Comparison of ENCODE assay signal across 1 cellular context in genomic region chr1:6359568-6360496, GRCh38.
TF ChIP-seq lines count a peak whose summit lies in the region.

No MANE protein-coding gene starts in this region.

TF ChIP-seq in K562, 482 proteins besides CTCF, POLR2A, EP300 and RAD21 (continued from another document and continues in another):
- TF ChIP-seq ZBTB11 (CRISPR knock-in tag; IDR thresholded peaks at IDR 0.05) (peak in 1 of 3 experiments; percentile 59; a peak in 1 of 6 replicates), ETV6 (IDR thresholded peaks at IDR 0.05; ENCODE audit: borderline replicate concordance in 1 of 2, low read depth in 2 of 2, low read length in 1 of 2) (no peak), ETV6 (CRISPR knock-in tag; IDR thresholded peaks at IDR 0.05; ENCODE audit: borderline replicate concordance) (no peak), MYNN (IDR thresholded peaks at IDR 0.05) (peak; percentile 62; the same call in 1 of the 2 replicates), MYNN (CRISPR knock-in tag; IDR thresholded peaks at IDR 0.05) (no peak), SAFB2 (IDR thresholded peaks at IDR 0.05; ENCODE audit: borderline replicate concordance, low read depth, low read length, severe bottlenecking) (no peak), POLR2AphosphoS2 (IDR thresholded peaks at IDR 0.05; ENCODE audit: low read length) (no peak), PTTG1 (tag; IDR thresholded peaks at IDR 0.05; ENCODE audit: low read depth) (no peak), HNRNPUL1 (IDR thresholded peaks at IDR 0.05; ENCODE audit: low read length) (no peak), HNRNPH1 (optimal IDR thresholded peaks at IDR 0.05; ENCODE audit: low read depth, low read length) (no peak), ZNF668 (CRISPR knock-in tag; IDR thresholded peaks at IDR 0.05) (no peak), KLF13 (tag; IDR thresholded peaks at IDR 0.05; ENCODE audit: borderline replicate concordance, low read depth) (no peak), ZNF740 (CRISPR knock-in tag; IDR thresholded peaks at IDR 0.05) (no peak), ZNF740 (tag; IDR thresholded peaks at IDR 0.05) (no peak), RCOR1 (IDR thresholded peaks at IDR 0.05; ENCODE audit: borderline replicate concordance in 1 of 2, low read depth in 2 of 2, low read length in 2 of 2) (0 out of 4 replicates have a peak, but pooled peaks of 1 of the 2 experiments have one; percentile 8), TFAP4 (CRISPR knock-in tag; IDR thresholded peaks at IDR 0.05; ENCODE audit: borderline replicate concordance) (peak; percentile 89), EGR1 (conservative IDR thresholded peaks at IDR 0.05) (no peak), ZNF407 (IDR thresholded peaks at IDR 0.05; ENCODE audit: low read depth) (no peak), GTF2E2 (tag; IDR thresholded peaks at IDR 0.05) (no peak), MITF (IDR thresholded peaks at IDR 0.05) (no peak), ZNF696 (CRISPR knock-in tag; conservative IDR thresholded peaks at IDR 0.05) (no peak), ELF1 (tag; IDR thresholded peaks at IDR 0.05) (no peak), ETV5 (CRISPR knock-in tag; IDR thresholded peaks at IDR 0.05; ENCODE audit: low read depth) (0 out of 2 replicates have a peak, but pooled peaks have one; percentile 48), CREM (IDR thresholded peaks at IDR 0.05; ENCODE audit: low read depth) (no peak), RERE (CRISPR knock-in tag; IDR thresholded peaks at IDR 0.05; ENCODE audit: borderline replicate concordance) (no peak), ZNF174 (CRISPR knock-in tag; IDR thresholded peaks at IDR 0.05) (no peak), ZBTB2 (IDR thresholded peaks at IDR 0.05) (no peak), FOXO4 (CRISPR knock-in tag; IDR thresholded peaks at IDR 0.05) (no peak)
